In genomic region chr20:1171461-1172093, GRCh38 we compare ENCODE assay signal across 1 cellular context.
TF ChIP-seq lines count a peak whose summit lies in the region.

No MANE protein-coding gene starts in this region.

TF ChIP-seq in HepG2, 621 proteins besides CTCF, POLR2A, EP300 and RAD21 (continues in another document):
- peak; percentile 82; the same call in 1 of the 2 replicates for TF ChIP-seq NPAS2 (CRISPR knock-in tag; IDR thresholded peaks at IDR 0.05; ENCODE audit: borderline replicate concordance)
- 0 out of 2 replicates have a peak, but pooled peaks have one; percentile 51 for TF ChIP-seq ZNF547 (CRISPR knock-in tag; IDR thresholded peaks at IDR 0.05)
- TF ChIP-seq NCOA2 (CRISPR knock-in tag; IDR thresholded peaks at IDR 0.05): 0 out of 2 replicates have a peak, but pooled peaks have one; percentile 51
- no peak for TF ChIP-seq SRSF4 (IDR thresholded peaks at IDR 0.05; ENCODE audit: low read depth, low read length, poor library complexity, severe bottlenecking)
- no peak for TF ChIP-seq PHB2 (IDR thresholded peaks at IDR 0.05; ENCODE audit: partially characterized antibody)
- TF ChIP-seq MIER2 (CRISPR knock-in tag; IDR thresholded peaks at IDR 0.05): peak; percentile 97
- TF ChIP-seq ZNF772 (CRISPR knock-in tag; IDR thresholded peaks at IDR 0.05): peak; percentile 81; the same call in 1 of the 2 replicates
- 0 out of 2 replicates have a peak, but pooled peaks have one; percentile 47 for TF ChIP-seq FOXP4 (CRISPR knock-in tag; IDR thresholded peaks at IDR 0.05)
- 0 out of 2 replicates have a peak, but pooled peaks have one; percentile 18 for TF ChIP-seq ONECUT2 (CRISPR knock-in tag; IDR thresholded peaks at IDR 0.05)
- peak; percentile 78; the same call in 1 of the 2 replicates for TF ChIP-seq ZSCAN9 (CRISPR knock-in tag; IDR thresholded peaks at IDR 0.05; ENCODE audit: borderline replicate concordance)
- peak; percentile 92; the same call in 1 of the 2 replicates for TF ChIP-seq ZFP37 (CRISPR knock-in tag; IDR thresholded peaks at IDR 0.05; ENCODE audit: borderline replicate concordance)
- no peak for TF ChIP-seq CCAR2 (optimal IDR thresholded peaks at IDR 0.05; ENCODE audit: low read depth, low read length)
- TF ChIP-seq DBP (CRISPR knock-in tag; IDR thresholded peaks at IDR 0.05; ENCODE audit: not compliant biosample characterization): peak; percentile 47
- no peak for TF ChIP-seq KAT7 (CRISPR knock-in tag; IDR thresholded peaks at IDR 0.05; ENCODE audit: borderline replicate concordance)
- no peak for TF ChIP-seq NFIB (CRISPR knock-in tag; IDR thresholded peaks at IDR 0.05; ENCODE audit: borderline replicate concordance)
- no peak for TF ChIP-seq FOSL2 (CRISPR knock-in tag; IDR thresholded peaks at IDR 0.05)
- TF ChIP-seq TSC22D2 (CRISPR knock-in tag; IDR thresholded peaks at IDR 0.05; ENCODE audit: borderline replicate concordance): 0 out of 2 replicates have a peak, but pooled peaks have one; percentile 39
- TF ChIP-seq DNMT1 (CRISPR knock-in tag; IDR thresholded peaks at IDR 0.05): no peak
- TF ChIP-seq ZNF574 (CRISPR knock-in tag; IDR thresholded peaks at IDR 0.05): peak; percentile 75
- 0 out of 2 replicates have a peak, but pooled peaks have one; percentile 52 for TF ChIP-seq ZNF740 (CRISPR knock-in tag; IDR thresholded peaks at IDR 0.05)
- TF ChIP-seq GLI4 (CRISPR knock-in tag; IDR thresholded peaks at IDR 0.05; ENCODE audit: borderline replicate concordance): 0 out of 2 replicates have a peak, but pooled peaks have one; percentile 64
- peak; percentile 69 for TF ChIP-seq BRCA1 (CRISPR knock-in tag; IDR thresholded peaks at IDR 0.05)
- peak; percentile 29; the same call in 1 of the 2 replicates for TF ChIP-seq ESRRA (CRISPR knock-in tag; IDR thresholded peaks at IDR 0.05; ENCODE audit: low read depth)
- TF ChIP-seq TRAFD1 (CRISPR knock-in tag; IDR thresholded peaks at IDR 0.05; ENCODE audit: borderline replicate concordance): no peak
- peak; percentile 58; the same call in 1 of the 2 replicates for TF ChIP-seq HMGXB3 (CRISPR knock-in tag; IDR thresholded peaks at IDR 0.05; ENCODE audit: borderline replicate concordance)
- TF ChIP-seq MED13 (CRISPR knock-in tag; IDR thresholded peaks at IDR 0.05): peak; percentile 55; the same call in 1 of the 2 replicates
- 0 out of 2 replicates have a peak, but pooled peaks have one; percentile 65 for TF ChIP-seq ZBTB7A (CRISPR knock-in tag; IDR thresholded peaks at IDR 0.05)
- TF ChIP-seq AKAP8 (CRISPR knock-in tag; IDR thresholded peaks at IDR 0.05): 0 out of 2 replicates have a peak, but pooled peaks have one; percentile 38
- TF ChIP-seq NKX3-1 (CRISPR knock-in tag; IDR thresholded peaks at IDR 0.05): peak; percentile 72; the same call in 1 of the 2 replicates
- TF ChIP-seq NFAT5 (CRISPR knock-in tag; IDR thresholded peaks at IDR 0.05): peak; percentile 90
- 0 out of 2 replicates have a peak, but pooled peaks have one; percentile 4 for TF ChIP-seq ZNF776 (CRISPR knock-in tag; IDR thresholded peaks at IDR 0.05)
- TF ChIP-seq KDM5B (CRISPR knock-in tag; IDR thresholded peaks at IDR 0.05; ENCODE audit: borderline replicate concordance): peak; percentile 32; the same call in 1 of the 2 replicates
- peak; percentile 55; the same call in 1 of the 2 replicates for TF ChIP-seq ZFP90 (CRISPR knock-in tag; IDR thresholded peaks at IDR 0.05; ENCODE audit: borderline replicate concordance)
- TF ChIP-seq TFE3 (CRISPR knock-in tag; IDR thresholded peaks at IDR 0.05): peak; percentile 59
- 0 out of 2 replicates have a peak, but pooled peaks have one; percentile 39 for TF ChIP-seq HOXA3 (CRISPR knock-in tag; IDR thresholded peaks at IDR 0.05)
